In genomic region chr22:32088121-32088520, GRCh38 we compare ENCODE assay signal across 4 cellular contexts. TPM values are rescaled to one million over a fixed set of nuclear protein-coding genes. Genes with fewer than 3 reads are reported as not detected.
"Had no signal": no experiment of that assay in that cellular context is flagged by ENCODE, and none has a peak within 500 bp of the region (broad histone marks: within the 10 kb centered on the region; RNA-seq: fewer than 3 reads in every experiment).

No MANE protein-coding gene starts in this region.

RNA-seq across cellular contexts. Expression of gene SLC5A1, which starts 45.1 kb away (rescaled TPM):
- total RNA-seq: LHCN-M2, M059J, MCF 10A, NCI-H460 had no signal
